ENCODE assay signal across 1 cellular context in genomic region chr6:53696351-53696750, GRCh38.
TF ChIP-seq lines count a peak whose summit lies in the region.

No MANE protein-coding gene starts in this region.

TF ChIP-seq in GM23338, 12 proteins besides CTCF, POLR2A, EP300 and RAD21 (continued from another document):
- TF ChIP-seq, protein P1, sequence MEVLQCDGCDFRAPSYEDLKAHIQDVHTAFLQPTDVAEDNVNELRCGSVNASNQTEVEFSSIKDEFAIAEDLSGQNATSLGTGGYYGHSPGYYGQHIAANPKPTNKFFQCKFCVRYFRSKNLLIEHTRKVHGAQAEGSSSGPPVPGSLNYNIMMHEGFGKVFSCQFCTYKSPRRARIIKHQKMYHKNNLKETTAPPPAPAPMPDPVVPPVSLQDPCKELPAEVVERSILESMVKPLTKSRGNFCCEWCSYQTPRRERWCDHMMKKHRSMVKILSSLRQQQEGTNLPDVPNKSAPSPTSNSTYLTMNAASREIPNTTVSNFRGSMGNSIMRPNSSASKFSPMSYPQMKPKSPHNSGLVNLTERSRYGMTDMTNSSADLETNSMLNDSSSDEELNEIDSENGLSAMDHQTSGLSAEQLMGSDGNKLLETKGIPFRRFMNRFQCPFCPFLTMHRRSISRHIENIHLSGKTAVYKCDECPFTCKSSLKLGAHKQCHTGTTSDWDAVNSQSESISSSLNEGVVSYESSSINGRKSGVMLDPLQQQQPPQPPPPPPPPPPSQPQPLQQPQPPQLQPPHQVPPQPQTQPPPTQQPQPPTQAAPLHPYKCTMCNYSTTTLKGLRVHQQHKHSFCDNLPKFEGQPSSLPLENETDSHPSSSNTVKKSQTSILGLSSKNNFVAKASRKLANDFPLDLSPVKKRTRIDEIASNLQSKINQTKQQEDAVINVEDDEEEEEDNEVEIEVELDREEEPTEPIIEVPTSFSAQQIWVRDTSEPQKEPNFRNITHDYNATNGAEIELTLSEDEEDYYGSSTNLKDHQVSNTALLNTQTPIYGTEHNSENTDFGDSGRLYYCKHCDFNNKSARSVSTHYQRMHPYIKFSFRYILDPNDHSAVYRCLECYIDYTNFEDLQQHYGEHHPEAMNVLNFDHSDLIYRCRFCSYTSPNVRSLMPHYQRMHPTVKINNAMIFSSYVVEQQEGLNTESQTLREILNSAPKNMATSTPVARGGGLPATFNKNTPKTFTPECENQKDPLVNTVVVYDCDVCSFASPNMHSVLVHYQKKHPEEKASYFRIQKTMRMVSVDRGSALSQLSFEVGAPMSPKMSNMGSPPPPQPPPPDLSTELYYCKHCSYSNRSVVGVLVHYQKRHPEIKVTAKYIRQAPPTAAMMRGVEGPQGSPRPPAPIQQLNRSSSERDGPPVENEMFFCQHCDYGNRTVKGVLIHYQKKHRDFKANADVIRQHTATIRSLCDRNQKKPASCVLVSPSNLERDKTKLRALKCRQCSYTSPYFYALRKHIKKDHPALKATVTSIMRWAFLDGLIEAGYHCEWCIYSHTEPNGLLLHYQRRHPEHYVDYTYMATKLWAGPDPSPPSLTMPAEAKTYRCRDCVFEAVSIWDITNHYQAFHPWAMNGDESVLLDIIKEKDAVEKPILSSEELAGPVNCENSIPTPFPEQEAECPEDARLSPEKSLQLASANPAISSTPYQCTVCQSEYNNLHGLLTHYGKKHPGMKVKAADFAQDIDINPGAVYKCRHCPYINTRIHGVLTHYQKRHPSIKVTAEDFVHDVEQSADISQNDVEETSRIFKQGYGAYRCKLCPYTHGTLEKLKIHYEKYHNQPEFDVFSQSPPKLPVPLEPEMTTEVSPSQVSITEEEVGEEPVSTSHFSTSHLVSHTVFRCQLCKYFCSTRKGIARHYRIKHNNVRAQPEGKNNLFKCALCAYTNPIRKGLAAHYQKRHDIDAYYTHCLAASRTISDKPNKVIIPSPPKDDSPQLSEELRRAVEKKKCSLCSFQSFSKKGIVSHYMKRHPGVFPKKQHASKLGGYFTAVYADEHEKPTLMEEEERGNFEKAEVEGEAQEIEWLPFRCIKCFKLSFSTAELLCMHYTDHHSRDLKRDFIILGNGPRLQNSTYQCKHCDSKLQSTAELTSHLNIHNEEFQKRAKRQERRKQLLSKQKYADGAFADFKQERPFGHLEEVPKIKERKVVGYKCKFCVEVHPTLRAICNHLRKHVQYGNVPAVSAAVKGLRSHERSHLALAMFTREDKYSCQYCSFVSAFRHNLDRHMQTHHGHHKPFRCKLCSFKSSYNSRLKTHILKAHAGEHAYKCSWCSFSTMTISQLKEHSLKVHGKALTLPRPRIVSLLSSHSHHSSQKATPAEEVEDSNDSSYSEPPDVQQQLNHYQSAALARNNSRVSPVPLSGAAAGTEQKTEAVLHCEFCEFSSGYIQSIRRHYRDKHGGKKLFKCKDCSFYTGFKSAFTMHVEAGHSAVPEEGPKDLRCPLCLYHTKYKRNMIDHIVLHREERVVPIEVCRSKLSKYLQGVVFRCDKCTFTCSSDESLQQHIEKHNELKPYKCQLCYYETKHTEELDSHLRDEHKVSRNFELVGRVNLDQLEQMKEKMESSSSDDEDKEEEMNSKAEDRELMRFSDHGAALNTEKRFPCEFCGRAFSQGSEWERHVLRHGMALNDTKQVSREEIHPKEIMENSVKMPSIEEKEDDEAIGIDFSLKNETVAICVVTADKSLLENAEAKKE (CRISPR knock-in tag; IDR thresholded peaks at IDR 0.05): no peak
- TF ChIP-seq ZNF114 (CRISPR knock-in tag; IDR thresholded peaks at IDR 0.05): no peak
